In the genomic region with DNA sequence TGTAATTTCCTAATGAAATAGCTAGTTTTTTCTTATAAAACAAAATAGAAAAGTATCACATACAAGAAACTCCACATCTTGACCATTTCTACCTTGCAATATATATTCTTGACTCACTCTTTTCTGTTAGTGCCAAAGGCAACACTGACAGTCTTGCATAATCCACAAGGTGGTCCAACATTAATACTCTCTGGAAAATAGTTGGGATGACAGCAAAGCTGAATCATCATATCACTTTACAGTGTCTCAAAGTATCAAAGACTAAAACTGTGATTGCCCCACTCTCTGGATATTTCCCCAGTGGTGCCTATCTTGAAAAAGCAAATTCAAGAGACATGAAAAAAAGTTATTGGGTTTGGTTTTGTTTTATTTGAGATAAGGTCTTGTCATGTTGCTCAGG, we compare ENCODE assay signal across 17 cellular contexts. TPM values are rescaled to one million over a fixed set of nuclear protein-coding genes. Genes with fewer than 3 reads are reported as not detected.
A peak's percentile ranks its signal among the peaks of the same experiment; 100 is the strongest.
DNase-seq lines count a peak whose midpoint lies in the region; ATAC-seq and TF ChIP-seq lines count a peak whose summit lies in the region.
"Had no signal": no experiment of that assay in that cellular context is flagged by ENCODE, and none has a peak within 500 bp of the region (broad histone marks: within the 10 kb centered on the region; RNA-seq: fewer than 3 reads in every experiment).

No MANE protein-coding gene starts in this region.

- ATAC-seq in omental fat pad (ENCODE audit: low FRiP score), result peak; percentile 91
- no peak for ATAC-seq in CD8-positive, alpha-beta T cell
- ATAC-seq: activated naive CD4-positive, alpha-beta T cell treated with anti-CD3 and anti-CD28 coated beads, Interleukin-2, amount 50 U/mL, for 72 hours had no signal

- no peak overlapping the region for H3K27ac Mint-ChIP-seq in CD8-positive, alpha-beta T cell
- H3K27ac Mint-ChIP-seq: activated B cell treated with CpG ODN at 0.5 μM for 24 hours; activated naive CD4-positive, alpha-beta T cell treated with anti-CD3 and anti-CD28 coated beads, Interleukin-2, amount 50 U/mL, for 72 hours; CD4-positive, alpha-beta T cell; dendritic cell treated with granulocyte-macrophage colony-stimulating factor and Interleukin-4, amounts not matched to agents 40 ng/mL and 50 ng/mL, for 4 days; stimulated activated naive CD8-positive, alpha-beta T cell treated with anti-CD3 and anti-CD28 coated beads, Interleukin-15, Interleukin-2, amounts not matched to agents 100 ng/mL and 50 ng/mL, for 24 hours had no signal

- H3K4me3 Mint-ChIP-seq in CD8-positive, alpha-beta T cell, result no peak overlapping the region
- H3K4me3 Mint-ChIP-seq: activated B cell treated with CpG ODN at 0.5 μM for 24 hours; CD4-positive, alpha-beta T cell; dendritic cell treated with granulocyte-macrophage colony-stimulating factor and Interleukin-4, amounts not matched to agents 40 ng/mL and 50 ng/mL, for 4 days; stimulated activated naive CD8-positive, alpha-beta T cell treated with anti-CD3 and anti-CD28 coated beads, Interleukin-15, Interleukin-2, amounts not matched to agents 100 ng/mL and 50 ng/mL, for 24 hours had no signal

- CTCF ChIA-PET in CD8-positive, alpha-beta T cell (lab: Charles Lee), result no interaction called here

- no peaks in the 10 kb centered on the region for H3K27me3 ChIP-seq in CD8-positive, alpha-beta T cell (ENCODE audit: insufficient read depth, low read length)

- no peaks in the 10 kb centered on the region for H3K4me1 ChIP-seq in CD8-positive, alpha-beta T cell (ENCODE audit: insufficient read depth, low read length)

- in situ Hi-C loops in GM13976 (cut with MboI; ENCODE audit: low sequenced_read_pairs, unreplicated experiment), result no loop called here

- H3K9me3 ChIP-seq in CD8-positive, alpha-beta T cell (ENCODE audit: low read length), result no peaks in the 10 kb centered on the region

- no peak overlapping the region for H3K4me3 ChIP-seq in cardiac fibroblast (replicated peaks in 1 of 2; ENCODE audit: low read depth in 2 of 2, low read length in 2 of 2)
- no peak overlapping the region for H3K4me3 ChIP-seq in CD8-positive, alpha-beta T cell (ENCODE audit: low read depth, low read length)
- H3K4me3 ChIP-seq: SK-N-MC had no signal

- H3K4me1 Mint-ChIP-seq in CD8-positive, alpha-beta T cell (ENCODE audit: low read depth), result peaks cover 11% of the 10 kb centered on the region
- H3K4me1 Mint-ChIP-seq: activated B cell treated with CpG ODN at 0.5 μM for 24 hours had no signal

- H3K27ac ChIP-seq in CD8-positive, alpha-beta T cell (ENCODE audit: low read depth, low read length), result no peak overlapping the region
- H3K27ac ChIP-seq: KMS-11, SK-N-MC had no signal

- intact Hi-C loops in CD8-positive, alpha-beta T cell (cut with DNase I, micrococcal nuclease), result no loop called here

- TF ChIP-seq CTCF in cardiac fibroblast (IDR thresholded peaks at IDR 0.05; ENCODE audit: low read depth, low read length) (no peak), omental fat pad (IDR thresholded peaks at IDR 0.05) (no peak), GM13976 (IDR thresholded peaks at IDR 0.05; ENCODE audit: borderline replicate concordance, control extremely low read depth, extremely low read depth, insufficient read depth, missing control alignments) (no peak)
- no peak for TF ChIP-seq CTCF in CD8-positive, alpha-beta T cell (IDR thresholded peaks at IDR 0.05)

- no peaks in the 10 kb centered on the region for H3K36me3 Mint-ChIP-seq in CD8-positive, alpha-beta T cell
- H3K36me3 Mint-ChIP-seq: activated naive CD4-positive, alpha-beta T cell treated with anti-CD3 and anti-CD28 coated beads, Interleukin-2, amount 50 U/mL, for 72 hours had no signal

- peaks cover 2% of the 10 kb centered on the region for H3K27me3 Mint-ChIP-seq in CD8-positive, alpha-beta T cell (ENCODE audit: low read depth)
- H3K27me3 Mint-ChIP-seq: CD4-positive, alpha-beta T cell had no signal

- H3K36me3 ChIP-seq in CD8-positive, alpha-beta T cell (ENCODE audit: insufficient read depth, low read length), result no peaks in the 10 kb centered on the region

- POLR2A ChIA-PET in CD8-positive, alpha-beta T cell (lab: Charles Lee), result no interaction called here

- DNase-seq in AG20443 (ENCODE audit: low spot score), result peak; percentile 67
- peak; percentile 88 for DNase-seq in LHCN-M2 (ENCODE audit: low read depth)
- peak; percentile 86 to 96 for DNase-seq in cardiac fibroblast (ENCODE audit: low read depth in 2 of 2)
- DNase-seq in omental fat pad (ENCODE audit: low spot score), result no peak
- no peak for DNase-seq in GM19240 (ENCODE audit: insufficient read length, low spot score)
- no peak for DNase-seq in NCI-H1105 (lab: John Stamatoyannopoulos, UW)
- DNase-seq in GM13976 (ENCODE audit: low spot score), result no peak
- DNase-seq in CD8-positive, alpha-beta T cell, result no peak
- DNase-seq: activated B cell treated with CpG ODN at 0.5 μM for 24 hours; CD4-positive, alpha-beta T cell; foreskin melanocyte; NCI-H2029 had no signal

- no peaks in the 10 kb centered on the region for H3K9me3 Mint-ChIP-seq in CD8-positive, alpha-beta T cell
- H3K9me3 Mint-ChIP-seq: activated B cell treated with CpG ODN at 0.5 μM for 24 hours; CD4-positive, alpha-beta T cell; dendritic cell treated with granulocyte-macrophage colony-stimulating factor and Interleukin-4, amounts not matched to agents 40 ng/mL and 50 ng/mL, for 4 days; stimulated activated naive CD8-positive, alpha-beta T cell treated with anti-CD3 and anti-CD28 coated beads, Interleukin-15, Interleukin-2, amounts not matched to agents 100 ng/mL and 50 ng/mL, for 24 hours had no signal

RNA-seq across cellular contexts. Expression of a gene that starts 14.6 kb away (rescaled TPM):
- 2.6 and 3.2 TPM in 2 replicates for total RNA-seq in LHCN-M2 (2014; rRNA removed)
- polyA plus RNA-seq in LHCN-M2 (2012), result 0.78 TPM
- 100 to 1,000 TPM; 104 to 267 (median 196) TPM for total RNA-seq in omental fat pad
- total RNA-seq in CD8-positive, alpha-beta T cell, result 10 to 100 TPM; 36.7 to 37.9 TPM

RNA-seq across cellular contexts. Expression of a gene that starts 48.7 kb away (rescaled TPM):
- total RNA-seq in LHCN-M2 (2014; rRNA removed) (not detected in 2 replicates), omental fat pad (1 to 10 TPM in 1 of 4 donors, not detected in 3; 2.8 TPM)
- polyA plus RNA-seq in LHCN-M2 (2012), result not detected
- total RNA-seq in CD8-positive, alpha-beta T cell, result under 1 TPM; 0.11 to 0.86 TPM
- total RNA-seq: activated B cell treated with CpG ODN at 0.5 μM for 24 hours; CD4-positive, alpha-beta T cell had no signal

Comparison
In these comparisons a context has a peak if more than half of its experiments do, and no peak if none do; other contexts are left out.
1. DNase-seq: peak in AG20443 (single experiment), LHCN-M2 (single experiment) and cardiac fibroblast (2 of 2); none in omental fat pad (single experiment), GM19240 (single experiment), NCI-H1105 (single experiment), GM13976 (single experiment) and CD8-positive, alpha-beta T cell (0 of 7).